In the genomic region with DNA sequence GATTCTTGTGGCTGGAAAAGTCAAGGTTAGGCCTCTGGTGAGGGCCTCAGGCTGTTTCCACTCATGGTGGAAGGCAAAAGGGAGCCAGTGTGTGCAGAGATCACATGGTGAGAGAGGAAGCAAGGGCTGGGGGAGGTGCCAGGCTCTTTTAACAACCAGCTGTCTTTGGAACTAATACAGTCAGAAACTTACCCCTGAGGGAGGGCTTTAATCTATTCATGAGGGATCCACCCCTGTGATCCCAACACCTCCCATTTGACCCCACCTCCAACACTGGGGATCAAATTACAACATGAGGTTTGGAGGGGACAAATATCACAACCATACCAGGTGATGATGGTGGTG, we compare ENCODE assay signal across 20 cellular contexts. TPM values are rescaled to one million over a fixed set of nuclear protein-coding genes. Genes with fewer than 3 reads are reported as not detected.
DNase-seq lines count a peak whose midpoint lies in the region; ATAC-seq and TF ChIP-seq lines count a peak whose summit lies in the region.
"Had no signal": no experiment of that assay in that cellular context is flagged by ENCODE, and none has a peak within 500 bp of the region (broad histone marks: within the 10 kb centered on the region; RNA-seq: fewer than 3 reads in every experiment).

No MANE protein-coding gene starts in this region.

- CTCF ChIA-PET in activated naive CD4-positive, alpha-beta T cell treated with anti-CD3 and anti-CD28 coated beads, Interleukin-2, amount 10 ng/mL, durations not matched to agents 7 days and 5 days (lab: Charles Lee) = interaction anchor here (1.0 to 2.0 kb wide), 2 partner anchors 8 to 78 kb away, joined by 3 to 6 read pairs; a partner anchor contains a TSS
- CTCF ChIA-PET in activated naive CD4-positive, alpha-beta T cell treated with anti-CD3 and anti-CD28 coated beads for 36 hours (lab: Charles Lee) = no interaction called here

- no peaks in the 10 kb centered on the region for H3K27me3 ChIP-seq in endodermal cell (ENCODE audit: control insufficient read depth, insufficient read depth, low read length, poor library complexity, severe bottlenecking)
- H3K27me3 ChIP-seq: hepatocyte, suprapubic skin had no signal

- peak overlapping the region; percentile 24 for H3K27ac Mint-ChIP-seq in activated naive CD4-positive, alpha-beta T cell treated with anti-CD3 and anti-CD28 coated beads, Interleukin-2, amount 10 ng/mL, durations not matched to agents 7 days and 5 days
- H3K27ac Mint-ChIP-seq in activated naive CD4-positive, alpha-beta T cell treated with anti-CD3 and anti-CD28 coated beads for 36 hours = no peak overlapping the region
- H3K27ac Mint-ChIP-seq in endodermal cell = peak overlapping the region; percentile 79
- H3K27ac Mint-ChIP-seq in progenitor cell of endocrine pancreas = peak overlapping the region; percentile 40
- H3K27ac Mint-ChIP-seq: IgD-negative memory B cell had no signal

- no peak overlapping the region for H3K4me3 ChIP-seq in endodermal cell (ENCODE audit: low read length)
- H3K4me3 ChIP-seq: hepatocyte, skin epidermis, suprapubic skin had no signal

- peaks cover 83% of the 10 kb centered on the region for H3K36me3 ChIP-seq in endodermal cell (ENCODE audit: control insufficient read depth, insufficient read depth, low read length)

- H3K27ac ChIP-seq in endodermal cell (ENCODE audit: low read depth, low read length) = no peak overlapping the region
- H3K27ac ChIP-seq: hepatocyte, skin epidermis, suprapubic skin had no signal

- no peaks in the 10 kb centered on the region for H3K27me3 Mint-ChIP-seq in activated naive CD4-positive, alpha-beta T cell treated with anti-CD3 and anti-CD28 coated beads, Interleukin-2, amount 10 ng/mL, durations not matched to agents 7 days and 5 days
- no peaks in the 10 kb centered on the region for H3K27me3 Mint-ChIP-seq in activated naive CD4-positive, alpha-beta T cell treated with anti-CD3 and anti-CD28 coated beads for 36 hours (ENCODE audit: low read depth)
- no peaks in the 10 kb centered on the region for H3K27me3 Mint-ChIP-seq in endodermal cell (ENCODE audit: insufficient read depth)
- H3K27me3 Mint-ChIP-seq in progenitor cell of endocrine pancreas = no peaks in the 10 kb centered on the region
- H3K27me3 Mint-ChIP-seq: IgD-negative memory B cell had no signal

- no peaks in the 10 kb centered on the region for H3K9me3 Mint-ChIP-seq in activated naive CD4-positive, alpha-beta T cell treated with anti-CD3 and anti-CD28 coated beads, Interleukin-2, amount 10 ng/mL, durations not matched to agents 7 days and 5 days
- H3K9me3 Mint-ChIP-seq in activated naive CD4-positive, alpha-beta T cell treated with anti-CD3 and anti-CD28 coated beads for 36 hours = no peaks in the 10 kb centered on the region
- no peaks in the 10 kb centered on the region for H3K9me3 Mint-ChIP-seq in endodermal cell
- H3K9me3 Mint-ChIP-seq in progenitor cell of endocrine pancreas (ENCODE audit: low read depth) = no peaks in the 10 kb centered on the region
- H3K9me3 Mint-ChIP-seq: activated T-cell treated with anti-CD3 and anti-CD28 coated beads, Interleukin-2, amount 50 U/mL, for 4 hours; IgD-negative memory B cell had no signal

- H3K36me3 Mint-ChIP-seq in activated naive CD4-positive, alpha-beta T cell treated with anti-CD3 and anti-CD28 coated beads, Interleukin-2, amount 10 ng/mL, durations not matched to agents 7 days and 5 days = peaks cover 53% of the 10 kb centered on the region
- peaks cover 24% of the 10 kb centered on the region for H3K36me3 Mint-ChIP-seq in activated naive CD4-positive, alpha-beta T cell treated with anti-CD3 and anti-CD28 coated beads for 36 hours (ENCODE audit: low read depth)
- H3K36me3 Mint-ChIP-seq in endodermal cell (ENCODE audit: low read depth) = peaks cover 72% of the 10 kb centered on the region
- H3K36me3 Mint-ChIP-seq in progenitor cell of endocrine pancreas (ENCODE audit: insufficient read depth) = peaks cover 21% of the 10 kb centered on the region

- H3K9me3 ChIP-seq in endodermal cell (ENCODE audit: control insufficient read depth, low read length) = peaks cover 7% of the 10 kb centered on the region
- H3K9me3 ChIP-seq: SK-N-SH, suprapubic skin had no signal

- H3K4me3 Mint-ChIP-seq in activated naive CD4-positive, alpha-beta T cell treated with anti-CD3 and anti-CD28 coated beads, Interleukin-2, amount 10 ng/mL, durations not matched to agents 7 days and 5 days = no peak overlapping the region
- H3K4me3 Mint-ChIP-seq in activated naive CD4-positive, alpha-beta T cell treated with anti-CD3 and anti-CD28 coated beads for 36 hours = no peak overlapping the region
- no peak overlapping the region for H3K4me3 Mint-ChIP-seq in endodermal cell
- no peak overlapping the region for H3K4me3 Mint-ChIP-seq in progenitor cell of endocrine pancreas (ENCODE audit: low read depth)
- H3K4me3 Mint-ChIP-seq: activated T-cell treated with anti-CD3 and anti-CD28 coated beads, Interleukin-2, amount 50 U/mL, for 4 hours; IgD-negative memory B cell had no signal

- peaks cover 5% of the 10 kb centered on the region for H3K4me1 ChIP-seq in endodermal cell (ENCODE audit: control insufficient read depth, insufficient read depth, low read length)
- H3K4me1 ChIP-seq: suprapubic skin had no signal

- no peak for ATAC-seq in GM18505 (IDR thresholded peaks at IDR 0.05; ENCODE audit: unreplicated experiment)
- ATAC-seq: activated T-cell treated with anti-CD3 and anti-CD28 coated beads, Interleukin-2, amount 50 U/mL, for 4 hours; left lobe of liver had no signal

- no peak overlapping the region for H3K9ac ChIP-seq in endodermal cell (ENCODE audit: extremely low read depth, low read length, poor library complexity, severe bottlenecking)
- H3K9ac ChIP-seq: SK-N-SH had no signal

- intact Hi-C loops in activated naive CD4-positive, alpha-beta T cell treated with anti-CD3 and anti-CD28 coated beads for 36 hours (cut with micrococcal nuclease) = no loop called here

- H3K4me1 Mint-ChIP-seq in activated naive CD4-positive, alpha-beta T cell treated with anti-CD3 and anti-CD28 coated beads, Interleukin-2, amount 10 ng/mL, durations not matched to agents 7 days and 5 days = peaks cover 22% of the 10 kb centered on the region
- H3K4me1 Mint-ChIP-seq in activated naive CD4-positive, alpha-beta T cell treated with anti-CD3 and anti-CD28 coated beads for 36 hours (ENCODE audit: low read depth) = peaks cover 20% of the 10 kb centered on the region
- H3K4me1 Mint-ChIP-seq in endodermal cell (peaks cover 5% of the 10 kb centered on the region), progenitor cell of endocrine pancreas (ENCODE audit: low read depth) (peaks cover 4% of the 10 kb centered on the region)

- TF ChIP-seq CTCF in endodermal cell (conservative IDR thresholded peaks at IDR 0.05) = no peak
- TF ChIP-seq CTCF in progenitor cell of endocrine pancreas (IDR thresholded peaks at IDR 0.05; ENCODE audit: unreplicated experiment) = no peak

- TF ChIP-seq POLR2A in GM18505 (IDR thresholded peaks at IDR 0.05; ENCODE audit: borderline replicate concordance, extremely low read depth, insufficient read depth, insufficient read length) = no peak

- DNase-seq in activated naive CD4-positive, alpha-beta T cell treated with anti-CD3 and anti-CD28 coated beads, Interleukin-2, amount 10 ng/mL, durations not matched to agents 7 days and 5 days = no peak
- DNase-seq in activated naive CD4-positive, alpha-beta T cell treated with anti-CD3 and anti-CD28 coated beads for 36 hours = no peak
- DNase-seq in NCI-H2171 treated with DMSO at 0.1 percent for 48 hours (lab: John Stamatoyannopoulos, UW) (peak; percentile 74), endodermal cell (peak; percentile 57), progenitor cell of endocrine pancreas (ENCODE audit: low spot score, unreplicated experiment) (no peak), SIG-M5 (lab: John Stamatoyannopoulos, UW) (no peak)
- no peak for DNase-seq in effector CD8-positive, alpha-beta T cell (lab: John Stamatoyannopoulos, UW)
- DNase-seq: activated CD4-positive, alpha-beta T cell treated with anti-CD3 and anti-CD28 coated beads, Interleukin-2, amount 50 U/mL, for 48 hours; activated T-cell treated with anti-CD3 and anti-CD28 coated beads, Interleukin-2, amount 50 U/mL, for 4 hours; effector memory CD4-positive, alpha-beta T cell; NCI-H1048; SK-N-SH; stimulated activated CD4-positive, alpha-beta T cell treated with anti-CD3 and anti-CD28 coated beads, Interleukin-4, amount 100 ng/mL, for 24 hours; stimulated activated CD8-positive, alpha-beta memory T cell treated with anti-CD3 and anti-CD28 coated beads, Interleukin-4, amount 100 ng/mL, for 48 hours had no signal

RNA-seq across cellular contexts. Expression of a gene that starts 10.9 kb away (rescaled TPM):
- 10 to 100 TPM; 16.0 to 17.4 TPM for total RNA-seq in activated naive CD4-positive, alpha-beta T cell treated with anti-CD3 and anti-CD28 coated beads for 36 hours
- total RNA-seq in endodermal cell (10 to 100 TPM; 58.3 to 75.5 TPM), progenitor cell of endocrine pancreas (59.6 and 65.3 TPM in 2 replicates)
- polyA plus RNA-seq in endodermal cell (2013, experiment 1 of 2) = 51.3 TPM
- 47.6 TPM for polyA plus RNA-seq in endodermal cell (2013, experiment 2 of 2)

RNA-seq across cellular contexts. Expression of a gene that starts 55.7 kb away (rescaled TPM):
- total RNA-seq in activated naive CD4-positive, alpha-beta T cell treated with anti-CD3 and anti-CD28 coated beads for 36 hours = 100 to 1,000 TPM; 102 to 103 TPM
- total RNA-seq in endodermal cell = 10 to 100 TPM; 35.9 to 39.2 TPM
- 36.6 TPM for polyA plus RNA-seq in endodermal cell (2013, experiment 1 of 2)
- 44.6 TPM for polyA plus RNA-seq in endodermal cell (2013, experiment 2 of 2)
- 38.6 and 40.4 TPM in 2 replicates for total RNA-seq in progenitor cell of endocrine pancreas

Comparison
In these comparisons a context has a peak if more than half of its experiments do, and no peak if none do; other contexts are left out.
1. DNase-seq: peak in NCI-H2171 treated with DMSO at 0.1 percent for 48 hours (single experiment) and endodermal cell (single experiment); none in activated naive CD4-positive, alpha-beta T cell treated with anti-CD3 and anti-CD28 coated beads, Interleukin-2, amount 10 ng/mL, durations not matched to agents 7 days and 5 days (single experiment), activated naive CD4-positive, alpha-beta T cell treated with anti-CD3 and anti-CD28 coated beads for 36 hours (single experiment), progenitor cell of endocrine pancreas (single experiment), SIG-M5 (single experiment) and effector CD8-positive, alpha-beta T cell (single experiment).